Comparison of ENCODE assay signal across 24 cellular contexts in the genomic region with DNA sequence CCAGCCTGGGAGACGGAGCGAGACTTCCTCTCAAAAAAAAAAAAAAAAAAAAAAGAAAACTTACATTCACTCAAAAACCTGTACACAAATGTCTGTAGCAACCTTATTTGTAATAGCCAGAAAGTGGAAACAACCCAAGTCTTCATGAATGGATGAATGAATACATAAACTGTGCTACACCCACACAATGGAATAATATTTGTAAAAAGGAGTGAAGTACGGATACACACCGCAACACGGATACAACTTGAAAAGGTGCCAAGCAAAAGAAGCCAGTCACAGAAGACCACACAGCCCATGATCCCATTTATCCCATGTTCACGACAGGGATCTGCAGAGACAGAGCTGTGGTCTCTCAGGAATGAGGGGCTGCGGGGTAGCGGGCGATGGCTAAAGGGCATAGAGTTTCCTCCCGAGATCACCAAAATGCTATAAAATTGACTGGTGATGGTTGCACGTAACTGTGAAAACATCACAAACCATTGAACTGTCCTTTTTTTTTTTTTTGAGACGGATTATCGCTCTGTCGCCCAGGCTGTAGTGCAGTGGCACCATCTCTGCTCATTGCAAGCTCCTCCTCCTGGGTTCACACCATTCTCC.
DNase-seq lines count a peak whose midpoint lies in the region; ATAC-seq, FAIRE-seq and TF ChIP-seq lines count a peak whose summit lies in the region.
"Had no signal": no experiment of that assay in that cellular context is flagged by ENCODE, and none has a peak within 500 bp of the region (broad histone marks: within the 10 kb centered on the region; RNA-seq: fewer than 3 reads in every experiment).

No MANE protein-coding gene starts in this region.

- H2AK5ac ChIP-seq in IMR-90 (ENCODE audit: low read depth, low read length), result peak overlapping the region; percentile 85

- TF ChIP-seq RAD21 in IMR-90 (IDR thresholded peaks at IDR 0.05; ENCODE audit: low read length), result no peak

- dilution Hi-C loops in IMR-90 (cut with HindIII; ENCODE audit: low sequenced_read_pairs, unreplicated experiment), result no loop called here

- H2AK9ac ChIP-seq in IMR-90 (replicated peaks; ENCODE audit: low read depth, low read length, poor library complexity), result no peak overlapping the region

- no peak for ATAC-seq in IMR-90 (ENCODE audit: low read depth)
- ATAC-seq in sciatic nerve, result no peak
- ATAC-seq in GM19395 (IDR thresholded peaks at IDR 0.05; ENCODE audit: unreplicated experiment), result no peak

- H3K4me2 ChIP-seq in IMR-90 (ENCODE audit: low read depth, low read length), result no peak overlapping the region
- H3K4me2 ChIP-seq: BLaER1 had no signal

- H3K27ac ChIP-seq in IMR-90 (ENCODE audit: insufficient read depth, low read length) (no peak overlapping the region), kidney (ENCODE audit: low read depth in 2 of 2, low read length in 2 of 2) (no peak overlapping the region)
- H3K27ac ChIP-seq: BLaER1, GM23248 had no signal

- peak overlapping the region; percentile 44; the same call in 1 of the 2 replicates for H2BK120ac ChIP-seq in IMR-90 (ENCODE audit: low read depth, low read length)

- H3K4me3 ChIP-seq in IMR-90 (ENCODE audit: insufficient read depth, low read depth, low read length) (no peak overlapping the region), kidney (ENCODE audit: low read length in 2 of 2) (no peak overlapping the region)
- H3K4me3 ChIP-seq: BLaER1, GM23248, MG63 had no signal

- peak overlapping the region; percentile 3 for H2BK5ac ChIP-seq in IMR-90 (ENCODE audit: low read depth, low read length, poor library complexity, severe bottlenecking)

- POLR2A ChIA-PET in IMR-90 (lab: Charles Lee; ENCODE audit: unreplicated experiment), result no interaction called here

- DNase-seq in IMR-90, result no peak
- DNase-seq in chondrocyte (ENCODE audit: low spot score), result no peak
- peak; percentile 9 for DNase-seq in kidney
- DNase-seq in sciatic nerve (ENCODE audit: low spot score), result peak; percentile 8
- DNase-seq in NCI-H2196 treated with DMSO at 0.1 percent for 48 hours (lab: John Stamatoyannopoulos, UW; ENCODE audit: unreplicated experiment), result no peak
- DNase-seq in NCI-H446 (lab: John Stamatoyannopoulos, UW), result no peak
- no peak for DNase-seq in nucleus accumbens (lab: John Stamatoyannopoulos, UW)
- DNase-seq: CD4-positive, CD25-positive, alpha-beta regulatory T cell; H9; KG1; NCI-H1105 treated with DMSO at 0.1 percent for 48 hours; NCI-H146; NCI-H1930; NCI-H2107; NCI-H526 treated with DMSO at 0.1 percent for 48 hours; RPMI8226; SHP77 had no signal

- no peak overlapping the region for H3K56ac ChIP-seq in IMR-90 (ENCODE audit: extremely low read depth, insufficient read depth, low read length)

- peak overlapping the region in 1 of 2 experiments; percentile 2; a peak in 1 of 4 replicates for H4K8ac ChIP-seq in IMR-90 (ENCODE audit: low read depth in 2 of 2, low read length in 2 of 2)

- no peak for TF ChIP-seq CTCF in IMR-90 (conservative IDR thresholded peaks at IDR 0.05; ENCODE audit: low read depth, low read length)
- TF ChIP-seq CTCF in chondrocyte (IDR thresholded peaks at IDR 0.05), result no peak
- no peak for TF ChIP-seq CTCF in kidney (IDR thresholded peaks at IDR 0.05; ENCODE audit: borderline replicate concordance, extremely low read depth, insufficient read depth)

- peaks cover 7% of the 10 kb centered on the region for H3K9me1 ChIP-seq in IMR-90 (ENCODE audit: insufficient read depth, low read length)

- peak overlapping the region; percentile 56; the same call in 1 of the 2 replicates for H3K14ac ChIP-seq in IMR-90 (replicated peaks; ENCODE audit: low read depth, low read length)

- no peak for FAIRE-seq in kidney (lab: Jason Lieb, UNC)
- FAIRE-seq: A204.1, D721Med, GM18507 had no signal

- H3K4ac ChIP-seq in IMR-90 (ENCODE audit: low read depth, low read length), result peak overlapping the region; percentile 57

- H3K4me1 ChIP-seq in IMR-90 (ENCODE audit: control insufficient read depth, insufficient read depth, low read length) (peaks cover 13% of the 10 kb centered on the region), kidney (ENCODE audit: control insufficient read depth in 1 of 2, insufficient read depth in 1 of 2, low read depth in 1 of 2, low read length in 2 of 2) (no peaks in the 10 kb centered on the region)

- peaks cover 31% of the 10 kb centered on the region for H3K4me1 Mint-ChIP-seq in chondrocyte (ENCODE audit: low read depth)
- H3K4me1 Mint-ChIP-seq: H9 had no signal

- no peak overlapping the region for H3K4me3 Mint-ChIP-seq in chondrocyte (ENCODE audit: unreplicated experiment)
- H3K4me3 Mint-ChIP-seq: CD4-positive, CD25-positive, alpha-beta regulatory T cell; H9 had no signal

- CTCF ChIA-PET in IMR-90 (lab: Yijun Ruan, JAX), result no interaction called here

- no peaks in the 10 kb centered on the region for H4K20me1 ChIP-seq in IMR-90 (ENCODE audit: insufficient read depth, low read length)
- H4K20me1 ChIP-seq: BLaER1 had no signal

- H3K9me3 ChIP-seq in IMR-90 (ENCODE audit: control insufficient read depth, insufficient read depth, low read length) (peaks cover 3% of the 10 kb centered on the region), kidney (ENCODE audit: control insufficient read depth in 1 of 2, low read length in 2 of 2) (peaks cover 0 to 7% of the 10 kb centered on the region in 2 donors)
- H3K9me3 ChIP-seq: MG63 had no signal

- no peaks in the 10 kb centered on the region for H3K27me3 ChIP-seq in IMR-90 (ENCODE audit: control insufficient read depth, insufficient read depth, low read length)
- H3K27me3 ChIP-seq: BLaER1, MG63 had no signal

- TF ChIP-seq POLR2A in IMR-90 (IDR thresholded peaks at IDR 0.05; ENCODE audit: low read depth, low read length), result no peak

- no TSS peak for BruUV-seq in IMR-90 (replicated peaks; lab: Mats Ljungman, UMichigan)

- 100% methylated on average over 1 of the region's 14 CpGs; no CpG with 5 or more reads in 1 of the 2 experiments for WGBS in IMR-90 (ENCODE audit: extremely low coverage in 2 of 2, insufficient read length in 1 of 2), 2 experiments

- no peaks in the 10 kb centered on the region for H3K79me1 ChIP-seq in IMR-90 (ENCODE audit: low read depth in 1 of 2, low read length in 2 of 2)

- H2BK20ac ChIP-seq in IMR-90 (ENCODE audit: low read depth, low read length), result peak overlapping the region; percentile 68; the same call in 1 of the 2 replicates

- H3K18ac ChIP-seq in IMR-90 (ENCODE audit: low read depth, low read length), result peak overlapping the region; percentile 45; the same call in 1 of the 2 replicates

- no peak overlapping the region for H4K5ac ChIP-seq in IMR-90 (ENCODE audit: low read depth, low read length)

- no peak overlapping the region for H3K23ac ChIP-seq in IMR-90 (ENCODE audit: low read depth, low read length)

- no peaks in the 10 kb centered on the region for H3K27me3 Mint-ChIP-seq in chondrocyte (ENCODE audit: low read depth)

- H3K9ac ChIP-seq in IMR-90 (ENCODE audit: low read depth, low read length), result no peak overlapping the region
- H3K9ac ChIP-seq in kidney (ENCODE audit: low read length in 2 of 2), result no peak overlapping the region
- H3K9ac ChIP-seq: BLaER1, GM23248 had no signal

- H2BK15ac ChIP-seq in IMR-90 (ENCODE audit: low read depth, low read length), result peak overlapping the region; percentile 95; the same call in 2 of the 3 replicates

- in situ Hi-C loops in IMR-90 (cut with MboI; ENCODE audit: low sequenced_read_pairs), result no loop called here

- H3K36me3 ChIP-seq in IMR-90 (ENCODE audit: control insufficient read depth, insufficient read depth, low read length) (no peaks in the 10 kb centered on the region), kidney (ENCODE audit: control insufficient read depth in 1 of 2, insufficient read depth in 2 of 2, low read length in 2 of 2) (no peaks in the 10 kb centered on the region)
- H3K36me3 ChIP-seq: BLaER1, MG63 had no signal

- peaks cover 5% of the 10 kb centered on the region for H3K9me3 Mint-ChIP-seq in chondrocyte (ENCODE audit: low read depth)

- no peak overlapping the region for H4K91ac ChIP-seq in IMR-90 (ENCODE audit: insufficient read depth, low read depth, low read length)

- H3K36me3 Mint-ChIP-seq in chondrocyte (ENCODE audit: low read depth), result no peaks in the 10 kb centered on the region
- H3K36me3 Mint-ChIP-seq: CD4-positive, CD25-positive, alpha-beta regulatory T cell had no signal

- peak overlapping the region; percentile 23 for H2AFZ ChIP-seq in IMR-90 (replicated peaks; ENCODE audit: low read length, poor library complexity)
- H2AFZ ChIP-seq: GM23248 had no signal

- intact Hi-C loops in IMR-90 (cut with micrococcal nuclease) (loop anchor here (5.0 kb wide), 1 partner anchor 77 kb away; a partner anchor contains a TSS), kidney (cut with DNase I) (no loop called here), sciatic nerve (cut with DNase I) (no loop called here)

- H3K27ac Mint-ChIP-seq in chondrocyte (ENCODE audit: unreplicated experiment), result peak overlapping the region; percentile 90
- H3K27ac Mint-ChIP-seq: CD4-positive, CD25-positive, alpha-beta regulatory T cell; H9 had no signal

TF ChIP-seq in IMR-90, 13 proteins besides CTCF, POLR2A, EP300 and RAD21:
- TF ChIP-seq SMC3 (IDR thresholded peaks at IDR 0.05; ENCODE audit: low read depth, low read length) (no peak), NFE2L2 (IDR thresholded peaks at IDR 0.05; ENCODE audit: low read depth, low read length) (no peak), MAFK (IDR thresholded peaks at IDR 0.05; ENCODE audit: low read depth, low read length) (no peak), CEBPB (IDR thresholded peaks at IDR 0.05; ENCODE audit: low read depth, low read length) (no peak)
- TF ChIP-seq, protein P1, sequence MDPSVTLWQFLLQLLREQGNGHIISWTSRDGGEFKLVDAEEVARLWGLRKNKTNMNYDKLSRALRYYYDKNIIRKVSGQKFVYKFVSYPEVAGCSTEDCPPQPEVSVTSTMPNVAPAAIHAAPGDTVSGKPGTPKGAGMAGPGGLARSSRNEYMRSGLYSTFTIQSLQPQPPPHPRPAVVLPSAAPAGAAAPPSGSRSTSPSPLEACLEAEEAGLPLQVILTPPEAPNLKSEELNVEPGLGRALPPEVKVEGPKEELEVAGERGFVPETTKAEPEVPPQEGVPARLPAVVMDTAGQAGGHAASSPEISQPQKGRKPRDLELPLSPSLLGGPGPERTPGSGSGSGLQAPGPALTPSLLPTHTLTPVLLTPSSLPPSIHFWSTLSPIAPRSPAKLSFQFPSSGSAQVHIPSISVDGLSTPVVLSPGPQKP (IDR thresholded peaks at IDR 0.05; ENCODE audit: borderline replicate concordance, low read depth, low read length), result no peak

Comparison
In these comparisons a context has a peak if more than half of its experiments do, and no peak if none do; other contexts are left out.
1. DNase-seq: peak in kidney (single experiment) and sciatic nerve (single experiment); none in IMR-90 (single experiment), chondrocyte (single experiment), NCI-H2196 treated with DMSO at 0.1 percent for 48 hours (single experiment), NCI-H446 (0 of 2) and nucleus accumbens (0 of 56).